Comparison of ENCODE assay signal across 20 cellular contexts in genomic region chr15:36832792-36833191, GRCh38.
DNase-seq lines count a peak whose midpoint lies in the region; ATAC-seq, FAIRE-seq and TF ChIP-seq lines count a peak whose summit lies in the region.
"Had no signal": no experiment of that assay in that cellular context is flagged by ENCODE, and none has a peak within 500 bp of the region (broad histone marks: within the 10 kb centered on the region; RNA-seq: fewer than 3 reads in every experiment).

No MANE protein-coding gene starts in this region.

- H3K9ac ChIP-seq in astrocyte (ENCODE audit: low read length) = no peak overlapping the region

- WGBS in right cardiac atrium = 34% methylated on average over 2 of the region's 2 CpGs

- intact Hi-C loops in right cardiac atrium (cut with DNase I) = no loop called here
- intact Hi-C loops in A673 (cut with micrococcal nuclease; ENCODE audit: unreplicated experiment) = no loop called here

- ATAC-seq in right cardiac atrium = no peak
- ATAC-seq: HCT116, T-cell had no signal

- DNase-seq in cardiac muscle cell (ENCODE audit: low read depth in 1 of 2, low spot score in 1 of 2) (no peak), right cardiac atrium (no peak), astrocyte (ENCODE audit: low read depth) (no peak), fibroblast of pulmonary artery (ENCODE audit: low read depth) (peak; percentile 7), GM12892 (ENCODE audit: insufficient read length) (no peak), NCI-H187 treated with DMSO at 0.1 percent for 48 hours (lab: John Stamatoyannopoulos, UW) (no peak), A673 (ENCODE audit: low spot score) (no peak)
- no peak for DNase-seq in stimulated activated CD4-positive, alpha-beta T cell treated with anti-CD3 and anti-CD28 coated beads, Interleukin-2, amount 100 ng/mL, for 48 hours
- DNase-seq: 8988T, COR-L47, DMS153, KG1, NCI-H1417 treated with DMSO at 0.1 percent for 48 hours, NCI-H2029, NCI-H2171 treated with DMSO at 0.1 percent for 48 hours, NCI-H510A treated with DMSO at 0.1 percent for 48 hours, NCI-H82, T-cell had no signal

- no peaks in the 10 kb centered on the region for H3K79me2 ChIP-seq in astrocyte (ENCODE audit: insufficient read depth, low read length)

- H3K4me1 ChIP-seq in cardiac muscle cell (ENCODE audit: low read depth) (peaks cover 28% of the 10 kb centered on the region), right cardiac atrium (ENCODE audit: control insufficient read depth, insufficient read depth, low read length) (no peaks in the 10 kb centered on the region), astrocyte (ENCODE audit: insufficient read depth, low read length) (peaks cover 7% of the 10 kb centered on the region), A673 (ENCODE audit: insufficient read depth, low read length, poor library complexity, severe bottlenecking) (no peaks in the 10 kb centered on the region)

- H3K27me3 Mint-ChIP-seq in astrocyte (ENCODE audit: low read depth, unreplicated experiment) = no peaks in the 10 kb centered on the region

- peak overlapping the region; percentile 37 for H3K27ac ChIP-seq in cardiac muscle cell
- H3K27ac ChIP-seq in right cardiac atrium (ENCODE audit: low read length) = no peak overlapping the region
- H3K27ac ChIP-seq in astrocyte (ENCODE audit: low read depth, low read length) = peak overlapping the region; percentile 18
- no peak overlapping the region for H3K27ac ChIP-seq in A673 (ENCODE audit: low read depth, low read length, poor library complexity, severe bottlenecking)

- BruUV-seq in A673 (replicated peaks; lab: Mats Ljungman, UMichigan) = no TSS peak

- H3K9me3 ChIP-seq in cardiac muscle cell (ENCODE audit: low read depth) = no peaks in the 10 kb centered on the region
- no peaks in the 10 kb centered on the region for H3K9me3 ChIP-seq in right cardiac atrium (ENCODE audit: control insufficient read depth, low read length)
- no peaks in the 10 kb centered on the region for H3K9me3 ChIP-seq in astrocyte (ENCODE audit: insufficient read depth, low read depth, low read length)
- no peaks in the 10 kb centered on the region for H3K9me3 ChIP-seq in A673 (ENCODE audit: low read depth, low read length, poor library complexity, severe bottlenecking)

- H3K36me3 ChIP-seq in cardiac muscle cell (no peaks in the 10 kb centered on the region), astrocyte (ENCODE audit: insufficient read depth, low read length) (no peaks in the 10 kb centered on the region), A673 (ENCODE audit: insufficient read depth, low read length, poor library complexity, severe bottlenecking) (no peaks in the 10 kb centered on the region)

- H3K4me3 ChIP-seq in cardiac muscle cell = no peak overlapping the region
- H3K4me3 ChIP-seq in right cardiac atrium (ENCODE audit: low read length) = no peak overlapping the region
- H3K4me3 ChIP-seq in astrocyte (ENCODE audit: insufficient read depth, low read depth, low read length) = no peak overlapping the region
- H3K4me3 ChIP-seq in fibroblast of pulmonary artery (replicated peaks; ENCODE audit: low read depth, low read length) = no peak overlapping the region
- no peak overlapping the region for H3K4me3 ChIP-seq in A673 (ENCODE audit: low read depth, low read length, poor library complexity, severe bottlenecking)

- no peak for TF ChIP-seq POLR2A in GM12892 (IDR thresholded peaks at IDR 0.05; ENCODE audit: low read depth, low read length)

- no peak overlapping the region for H2AFZ ChIP-seq in astrocyte (ENCODE audit: low read depth, low read length)

- CTCF ChIA-PET in A673 (lab: Charles Lee) = no interaction called here

- no peaks in the 10 kb centered on the region for H3K9me3 Mint-ChIP-seq in astrocyte (ENCODE audit: unreplicated experiment)
- H3K9me3 Mint-ChIP-seq: T-cell had no signal

- H3K27me3 ChIP-seq in cardiac muscle cell (no peaks in the 10 kb centered on the region), right cardiac atrium (ENCODE audit: control insufficient read depth, insufficient read depth) (no peaks in the 10 kb centered on the region), astrocyte (ENCODE audit: insufficient read depth, low read length) (no peaks in the 10 kb centered on the region), A673 (replicated peaks; ENCODE audit: insufficient read depth, low read depth, low read length, poor library complexity) (no peaks in the 10 kb centered on the region)

- H4K20me1 ChIP-seq in astrocyte (ENCODE audit: insufficient read depth, low read length) = no peaks in the 10 kb centered on the region

- no peak for TF ChIP-seq CTCF in cardiac muscle cell (IDR thresholded peaks at IDR 0.05; ENCODE audit: low read depth, low read length)
- TF ChIP-seq CTCF in astrocyte (IDR thresholded peaks at IDR 0.05; ENCODE audit: insufficient read depth, low read depth, low read length) = no peak
- TF ChIP-seq CTCF in fibroblast of pulmonary artery (IDR thresholded peaks at IDR 0.05; ENCODE audit: low read length, missing control alignments) = no peak
- no peak for TF ChIP-seq CTCF in A673 (conservative IDR thresholded peaks at IDR 0.05; ENCODE audit: low read depth, low read length)

- H3K4me2 ChIP-seq in astrocyte (ENCODE audit: low read length) = no peak overlapping the region

- POLR2A ChIA-PET in A673 (lab: Charles Lee; ENCODE audit: low non-redundant PET) = no interaction called here

- H3K4me1 Mint-ChIP-seq in astrocyte (ENCODE audit: low read depth, unreplicated experiment) = peaks cover 9% of the 10 kb centered on the region
- H3K4me1 Mint-ChIP-seq: CD14-positive monocyte, T-cell had no signal

- H3K36me3 Mint-ChIP-seq in astrocyte (ENCODE audit: low read depth, unreplicated experiment) = no peaks in the 10 kb centered on the region
- H3K36me3 Mint-ChIP-seq: CD14-positive monocyte, T-cell had no signal

- H3K27ac Mint-ChIP-seq in astrocyte (ENCODE audit: unreplicated experiment) = no peak overlapping the region
- H3K27ac Mint-ChIP-seq: CD14-positive monocyte, T-cell had no signal

- no peak overlapping the region for H3K4me3 Mint-ChIP-seq in astrocyte (ENCODE audit: unreplicated experiment)
- H3K4me3 Mint-ChIP-seq: CD14-positive monocyte, T-cell had no signal

- FAIRE-seq in astrocyte (lab: Jason Lieb, UNC) = no peak
- no peak for FAIRE-seq in GM12892 (lab: Jason Lieb, UNC)

Comparison
In these comparisons a context has a peak if more than half of its experiments do, and no peak if none do; other contexts are left out.
1. H3K27ac ChIP-seq: peak in cardiac muscle cell (single experiment) and astrocyte (single experiment); none in right cardiac atrium (single experiment) and A673 (single experiment).